34 cellular contexts compared by ENCODE assay signal in genomic region chr17:42087042-42087701, GRCh38. TPM values are rescaled to one million over a fixed set of nuclear protein-coding genes. Genes with fewer than 3 reads are reported as not detected.
"Had no signal": no experiment of that assay in that cellular context is flagged by ENCODE, and none has a peak within 500 bp of the region (broad histone marks: within the 10 kb centered on the region; RNA-seq: fewer than 3 reads in every experiment).

No MANE protein-coding gene starts in this region.

- DNase-seq: activated B cell treated with CpG ODN at 0.5 μM for 24 hours; activated CD4-positive, alpha-beta T cell treated with anti-CD3 and anti-CD28 coated beads, Interleukin-2, amount 50 U/mL, for 1 hour; activated CD8-positive, alpha-beta memory T cell treated with anti-CD3 and anti-CD28 coated beads, Interleukin-2, amount 10 ng/mL, durations not matched to agents 7 days and 5 days; activated CD8-positive, alpha-beta T cell treated with anti-CD3 and anti-CD28 coated beads for 36 hours; activated naive CD4-positive, alpha-beta T cell treated with Interleukin-2 at 50 U/mL for 16 hours; activated T-cell treated with anti-CD3 and anti-CD28 coated beads, Interleukin-2, amount 50 U/mL, for 72 hours; aorta; body of pancreas; dermis blood vessel endothelial cell; effector CD4-positive, alpha-beta T cell; esophagus squamous epithelium; foreskin melanocyte; heart right ventricle; kidney glomerular epithelial cell; left lung; lower lobe of right lung; mesenchymal stem cell; natural killer cell; posterior cingulate gyrus; right lobe of liver; stimulated activated CD4-positive, alpha-beta T cell treated with anti-CD3 and anti-CD28 coated beads, Interleukin-2, amount 100 ng/mL, for 48 hours; stimulated activated naive CD8-positive, alpha-beta T cell treated with anti-CD3 and anti-CD28 coated beads, Interleukin-15, Interleukin-2, amounts not matched to agents 100 U/mL and 50 U/mL, for 24 hours; T1000; uterus had no signal

- H3K9me3 ChIP-seq: body of pancreas, esophagus squamous epithelium, heart right ventricle, left lung, lower lobe of right lung, right lobe of liver, thoracic aorta, uterus had no signal

- ATAC-seq: activated CD8-positive, alpha-beta memory T cell treated with anti-CD3 and anti-CD28 coated beads, Interleukin-2, amount 10 ng/mL, durations not matched to agents 7 days and 5 days; activated CD8-positive, alpha-beta T cell treated with anti-CD3 and anti-CD28 coated beads for 36 hours; activated T-cell treated with anti-CD3 and anti-CD28 coated beads, Interleukin-2, amount 50 U/mL, for 72 hours; body of pancreas; heart right ventricle; left lung; natural killer cell; stimulated activated naive CD8-positive, alpha-beta T cell treated with anti-CD3 and anti-CD28 coated beads, Interleukin-15, Interleukin-2, amounts not matched to agents 100 U/mL and 50 U/mL, for 24 hours had no signal

- H3K4me3 Mint-ChIP-seq: activated B cell treated with CpG ODN at 0.5 μM for 24 hours; activated CD8-positive, alpha-beta memory T cell treated with anti-CD3 and anti-CD28 coated beads, Interleukin-2, amount 10 ng/mL, durations not matched to agents 7 days and 5 days; activated CD8-positive, alpha-beta T cell treated with anti-CD3 and anti-CD28 coated beads for 36 hours; activated naive CD8-positive, alpha-beta T cell; activated T-cell treated with anti-CD3 and anti-CD28 coated beads, Interleukin-2, amount 50 U/mL, for 72 hours; natural killer cell; type B pancreatic cell had no signal

- H3K36me3 Mint-ChIP-seq: activated CD8-positive, alpha-beta memory T cell treated with anti-CD3 and anti-CD28 coated beads, Interleukin-2, amount 10 ng/mL, durations not matched to agents 7 days and 5 days; activated naive CD8-positive, alpha-beta T cell; natural killer cell; type B pancreatic cell had no signal

- H3K4me1 Mint-ChIP-seq: activated B cell treated with CpG ODN at 0.5 μM for 24 hours; activated CD8-positive, alpha-beta memory T cell treated with anti-CD3 and anti-CD28 coated beads, Interleukin-2, amount 10 ng/mL, durations not matched to agents 7 days and 5 days; natural killer cell had no signal

- H3K4me1 ChIP-seq: body of pancreas, esophagus squamous epithelium, heart right ventricle, left lung, lower lobe of right lung, uterus had no signal

- H3K27me3 ChIP-seq: body of pancreas, right lobe of liver, uterus had no signal

- H3K36me3 ChIP-seq: esophagus squamous epithelium, heart right ventricle, left lung, lower lobe of right lung, right lobe of liver, thoracic aorta, uterus had no signal

- H3K4me3 ChIP-seq: body of pancreas, esophagus squamous epithelium, heart right ventricle, left lung, lower lobe of right lung, right lobe of liver, thoracic aorta, uterus had no signal

- H3K27ac ChIP-seq: body of pancreas, epithelial cell of prostate, esophagus squamous epithelium, heart right ventricle, left lung, lower lobe of right lung, thoracic aorta, uterus had no signal

- H3K9me3 Mint-ChIP-seq: activated B cell treated with CpG ODN at 0.5 μM for 24 hours; activated CD8-positive, alpha-beta T cell treated with anti-CD3 and anti-CD28 coated beads for 36 hours; activated T-cell treated with anti-CD3 and anti-CD28 coated beads, Interleukin-2, amount 50 U/mL, for 72 hours; natural killer cell; type B pancreatic cell had no signal

- FAIRE-seq: colon had no signal

- H3K27ac Mint-ChIP-seq: activated B cell treated with CpG ODN at 0.5 μM for 24 hours; activated CD8-positive, alpha-beta memory T cell treated with anti-CD3 and anti-CD28 coated beads, Interleukin-2, amount 10 ng/mL, durations not matched to agents 7 days and 5 days; activated CD8-positive, alpha-beta T cell treated with anti-CD3 and anti-CD28 coated beads for 36 hours; activated naive CD8-positive, alpha-beta T cell; activated T-cell treated with anti-CD3 and anti-CD28 coated beads, Interleukin-2, amount 50 U/mL, for 72 hours; natural killer cell; type B pancreatic cell had no signal

RNA-seq across cellular contexts. Expression of gene ZNF385C, which starts 11.1 kb away (rescaled TPM):
- total RNA-seq: aorta, dermis blood vessel endothelial cell, glomerular endothelial cell, omental fat pad, thoracic aorta had no signal

RNA-seq across cellular contexts. Expression of gene HSPB9, which starts 35.4 kb away (rescaled TPM):
- total RNA-seq: activated B cell treated with CpG ODN at 0.5 μM for 24 hours, aorta, esophagus squamous epithelium, glomerular endothelial cell, left lung, lower lobe of right lung, mononuclear cell, natural killer cell, renal cortical epithelial cell, skeletal muscle tissue, thoracic aorta had no signal
